In genomic region chr2:132690664-132691303, GRCh38 we compare ENCODE assay signal across 17 cellular contexts. TPM values are rescaled to one million over a fixed set of nuclear protein-coding genes. Genes with fewer than 3 reads are reported as not detected.
DNase-seq lines count a peak whose midpoint lies in the region; ATAC-seq and TF ChIP-seq lines count a peak whose summit lies in the region.
"Had no signal": no experiment of that assay in that cellular context is flagged by ENCODE, and none has a peak within 500 bp of the region (broad histone marks: within the 10 kb centered on the region; RNA-seq: fewer than 3 reads in every experiment).

No MANE protein-coding gene starts in this region.

- H3K9me3 Mint-ChIP-seq in neural progenitor cell, result no peaks in the 10 kb centered on the region

- H3F3A ChIP-seq in neural progenitor cell (ENCODE audit: low read depth), result no peaks in the 10 kb centered on the region

- POLR2A ChIA-PET in IMR-90 (lab: Charles Lee; ENCODE audit: unreplicated experiment) (interaction anchor here (0.8 kb wide), 1 partner anchor 140 kb away, joined by 3 read pairs; no protein-coding TSS in a partner anchor), HEK293T (lab: Yijun Ruan, JAX) (no interaction called here)

- H3K9me3 ChIP-seq in IMR-90 (ENCODE audit: control insufficient read depth, insufficient read depth, low read length), result no peaks in the 10 kb centered on the region
- no peaks in the 10 kb centered on the region for H3K9me3 ChIP-seq in neural progenitor cell (ENCODE audit: low read depth)

- no peaks in the 10 kb centered on the region for H4K20me1 ChIP-seq in IMR-90 (ENCODE audit: insufficient read depth, low read length)
- H4K20me1 ChIP-seq in neural progenitor cell (ENCODE audit: low read depth), result no peaks in the 10 kb centered on the region

- H3K4me2 ChIP-seq in IMR-90 (ENCODE audit: low read depth, low read length) (peak overlapping the region; percentile 50), neural progenitor cell (no peak overlapping the region)

- peak overlapping the region; percentile 43; the same call in 1 of the 2 replicates for H3K56ac ChIP-seq in IMR-90 (ENCODE audit: extremely low read depth, insufficient read depth, low read length)

- no peak overlapping the region for H3K9ac ChIP-seq in IMR-90 (ENCODE audit: low read depth, low read length)
- H3K9ac ChIP-seq in neural progenitor cell, result no peak overlapping the region

- H3K4me3 ChIP-seq in IMR-90 (ENCODE audit: insufficient read depth, low read depth, low read length) (no peak overlapping the region), neural progenitor cell (no peak overlapping the region)

- peak overlapping the region; percentile 97 for H2BK20ac ChIP-seq in IMR-90 (ENCODE audit: low read depth, low read length)

- H3K36me3 Mint-ChIP-seq in neural progenitor cell, result peaks cover 4% of the 10 kb centered on the region
- H3K36me3 Mint-ChIP-seq: CD8-positive, alpha-beta memory T cell had no signal

- H3K4me3 Mint-ChIP-seq in neural progenitor cell, result no peak overlapping the region
- H3K4me3 Mint-ChIP-seq: CD8-positive, alpha-beta memory T cell had no signal

- WGBS in IMR-90 (ENCODE audit: extremely low coverage in 2 of 2, insufficient read length in 1 of 2), 2 experiments, result no CpG with 5 or more reads among the region's 1 CpG

- H3K27ac ChIP-seq in IMR-90 (ENCODE audit: insufficient read depth, low read length), result peak overlapping the region; percentile 97
- H3K27ac ChIP-seq in neural progenitor cell, result no peak overlapping the region

- peak; percentile 52 for DNase-seq in AG08396 (ENCODE audit: low spot score)
- peak; percentile 78 for DNase-seq in IMR-90
- peak; percentile 87 for DNase-seq in fibroblast of peridontal ligament (ENCODE audit: extremely low read depth)
- DNase-seq in neural progenitor cell (ENCODE audit: low spot score), result no peak
- no peak for DNase-seq in SHP77 (lab: John Stamatoyannopoulos, UW)
- DNase-seq in HEK293T (ENCODE audit: extremely low spot score), result no peak
- no peak for DNase-seq in GM13977 (ENCODE audit: low spot score)
- DNase-seq in hippocampal formation (lab: John Stamatoyannopoulos, UW), result no peak
- DNase-seq: 8988T; C1 segment of cervical spinal cord; CD8-positive, alpha-beta memory T cell; DMS53; NCI-H1105; NCI-H2081; NCI-H2171 treated with DMSO at 0.1 percent for 48 hours; NCI-H446; SHP77 treated with DMSO at 0.1 percent for 48 hours had no signal

- H3K4me1 ChIP-seq in IMR-90 (ENCODE audit: control insufficient read depth, insufficient read depth, low read length) (peaks cover 16% of the 10 kb centered on the region), neural progenitor cell (no peaks in the 10 kb centered on the region)

- H3K9me1 ChIP-seq in IMR-90 (ENCODE audit: insufficient read depth, low read length), result peaks cover 8% of the 10 kb centered on the region

- H3K23ac ChIP-seq in IMR-90 (ENCODE audit: low read depth, low read length), result peak overlapping the region; percentile 94

- in situ Hi-C loops in IMR-90 (cut with MboI; ENCODE audit: low sequenced_read_pairs) (no loop called here), GM13977 (cut with MboI; ENCODE audit: low pct_unique_long_range_greater_than_20kb, low sequenced_read_pairs, unreplicated experiment) (no loop called here)

- peak; percentile 95 for ATAC-seq in IMR-90 (ENCODE audit: low read depth)

- peaks cover 3% of the 10 kb centered on the region; the same call in 1 of the 2 replicates for H3K36me3 ChIP-seq in IMR-90 (ENCODE audit: control insufficient read depth, insufficient read depth, low read length)
- H3K36me3 ChIP-seq in neural progenitor cell, result no peaks in the 10 kb centered on the region

- no TSS peak for BruUV-seq in IMR-90 (replicated peaks; lab: Mats Ljungman, UMichigan)

- no peaks in the 10 kb centered on the region for H3K4me1 Mint-ChIP-seq in neural progenitor cell
- H3K4me1 Mint-ChIP-seq: CD8-positive, alpha-beta memory T cell had no signal

- peaks cover 2% of the 10 kb centered on the region for H3K27me3 Mint-ChIP-seq in neural progenitor cell (ENCODE audit: insufficient read depth, low read depth)
- H3K27me3 Mint-ChIP-seq: CD8-positive, alpha-beta memory T cell had no signal

- TF ChIP-seq CTCF in IMR-90 (conservative IDR thresholded peaks at IDR 0.05; ENCODE audit: low read depth, low read length) (no peak), neural progenitor cell (IDR thresholded peaks at IDR 0.05) (no peak), GM13977 (IDR thresholded peaks at IDR 0.05; ENCODE audit: extremely low read depth, insufficient read depth, missing control alignments) (no peak)

- H2AK5ac ChIP-seq in IMR-90 (ENCODE audit: low read depth, low read length), result peak overlapping the region; percentile 97

- intact Hi-C loops in IMR-90 (cut with micrococcal nuclease), result no loop called here

- peak overlapping the region; percentile 94 for H3K4ac ChIP-seq in IMR-90 (ENCODE audit: low read depth, low read length)

- H2AFZ ChIP-seq in IMR-90 (replicated peaks; ENCODE audit: low read length, poor library complexity) (peak overlapping the region; percentile 75), neural progenitor cell (replicated peaks) (peak overlapping the region; percentile 37)

- dilution Hi-C loops in IMR-90 (cut with HindIII; ENCODE audit: low sequenced_read_pairs, unreplicated experiment), result no loop called here

- TF ChIP-seq RAD21 in IMR-90 (IDR thresholded peaks at IDR 0.05; ENCODE audit: low read length), result no peak

- H3K27me3 ChIP-seq in IMR-90 (ENCODE audit: control insufficient read depth, insufficient read depth, low read length), result no peaks in the 10 kb centered on the region
- no peaks in the 10 kb centered on the region for H3K27me3 ChIP-seq in neural progenitor cell

- no peak overlapping the region for H2AK9ac ChIP-seq in IMR-90 (replicated peaks; ENCODE audit: low read depth, low read length, poor library complexity)

- CTCF ChIA-PET in IMR-90 (lab: Yijun Ruan, JAX), result no interaction called here
- CTCF ChIA-PET in HEK293T (lab: Yijun Ruan, JAX), result interaction anchor here (0.6 kb wide), 1 partner anchor 829 kb away, joined by 3 read pairs; no protein-coding TSS in a partner anchor

- H3K79me2 ChIP-seq in neural progenitor cell (ENCODE audit: low read depth), result no peaks in the 10 kb centered on the region

- peak overlapping the region; percentile 75 to 98 for H4K8ac ChIP-seq in IMR-90 (ENCODE audit: low read depth in 2 of 2, low read length in 2 of 2)

- H2BK15ac ChIP-seq in IMR-90 (ENCODE audit: low read depth, low read length), result peak overlapping the region; percentile 83; the same call in 2 of the 3 replicates

- peaks cover 0 to 16% of the 10 kb centered on the region in 2 experiments; a peak in 2 of 4 replicates for H3K79me1 ChIP-seq in IMR-90 (ENCODE audit: low read depth in 1 of 2, low read length in 2 of 2)

- peak overlapping the region; percentile 91 for H2BK5ac ChIP-seq in IMR-90 (ENCODE audit: low read depth, low read length, poor library complexity, severe bottlenecking)

- peak overlapping the region; percentile 92 for H4K5ac ChIP-seq in IMR-90 (ENCODE audit: low read depth, low read length)

- TF ChIP-seq POLR2A in IMR-90 (IDR thresholded peaks at IDR 0.05; ENCODE audit: low read depth, low read length), result no peak

- H3K27ac Mint-ChIP-seq in neural progenitor cell, result no peak overlapping the region
- H3K27ac Mint-ChIP-seq: CD8-positive, alpha-beta memory T cell had no signal

- peak overlapping the region; percentile 95 for H2BK120ac ChIP-seq in IMR-90 (ENCODE audit: low read depth, low read length)

- H4K91ac ChIP-seq in IMR-90 (ENCODE audit: insufficient read depth, low read depth, low read length), result peak overlapping the region; percentile 96

- H3K14ac ChIP-seq in IMR-90 (replicated peaks; ENCODE audit: low read depth, low read length), result peak overlapping the region; percentile 87

- H3K18ac ChIP-seq in IMR-90 (ENCODE audit: low read depth, low read length), result peak overlapping the region; percentile 98

TF ChIP-seq in IMR-90, 13 proteins besides CTCF, POLR2A, EP300 and RAD21 (continues in another document):
- no peak for TF ChIP-seq MAZ (IDR thresholded peaks at IDR 0.05; ENCODE audit: borderline replicate concordance, low read depth, low read length)
- no peak for TF ChIP-seq BHLHE40 (IDR thresholded peaks at IDR 0.05; ENCODE audit: low read depth, low read length)
- no peak for TF ChIP-seq NFE2L2 (IDR thresholded peaks at IDR 0.05; ENCODE audit: low read depth, low read length)
- TF ChIP-seq RCOR1 (IDR thresholded peaks at IDR 0.05; ENCODE audit: insufficient replicate concordance, low read length), result no peak
- no peak for TF ChIP-seq RFX5 (IDR thresholded peaks at IDR 0.05; ENCODE audit: low read depth, low read length)
- peak; percentile 70 for TF ChIP-seq CEBPB (IDR thresholded peaks at IDR 0.05; ENCODE audit: low read depth, low read length)
- no peak for TF ChIP-seq FOS (IDR thresholded peaks at IDR 0.05; ENCODE audit: low read depth, low read length)
- TF ChIP-seq CHD1 (IDR thresholded peaks at IDR 0.05; ENCODE audit: low read depth, low read length), result no peak
- TF ChIP-seq SMC3 (IDR thresholded peaks at IDR 0.05; ENCODE audit: low read depth, low read length), result no peak

TF ChIP-seq in HEK293T, 16 proteins besides CTCF, POLR2A, EP300 and RAD21:
- TF ChIP-seq LEF1 (IDR thresholded peaks at IDR 0.05; ENCODE audit: borderline replicate concordance) (no peak), FOXA1 (IDR thresholded peaks at IDR 0.05) (no peak), ARNT (IDR thresholded peaks at IDR 0.05) (no peak), FOXK2 (IDR thresholded peaks at IDR 0.05) (no peak), BHLHE40 (IDR thresholded peaks at IDR 0.05; ENCODE audit: borderline replicate concordance) (no peak), NFRKB (IDR thresholded peaks at IDR 0.05) (no peak), TARDBP (IDR thresholded peaks at IDR 0.05) (no peak)
TF ChIP-seq in HEK293T: peak in this region for 0.

RNA-seq across cellular contexts. Expression of gene LYPD1, which starts 20.8 kb away (rescaled TPM):
- 79.7 and 87.6 TPM in 2 replicates for total RNA-seq in IMR-90 (2012; rRNA removed)
- polyA plus RNA-seq in IMR-90 (2012; rRNA removed), result 66.1 and 66.2 TPM in 2 replicates
- polyA plus RNA-seq in IMR-90 (2012; cell fraction: cytosol; rRNA removed), result 63.3 and 78.3 TPM in 2 replicates
- polyA plus RNA-seq in IMR-90 (2012; cell fraction: nucleus; rRNA removed; ENCODE audit: low replicate concordance), result 22.6 and 25.5 TPM in 2 replicates
- 5.3 and 6.0 TPM in 2 replicates for total RNA-seq in neural progenitor cell (ENCODE audit: low replicate concordance)
- total RNA-seq: CD8-positive, alpha-beta memory T cell had no signal
- polyA plus RNA-seq: CD8-positive, alpha-beta memory T cell had no signal

Comparison
In these comparisons a context has a peak if more than half of its experiments do, and no peak if none do; other contexts are left out.
1. DNase-seq: peak in AG08396 (single experiment), IMR-90 (single experiment) and fibroblast of peridontal ligament (single experiment); none in neural progenitor cell (single experiment), SHP77 (0 of 2), HEK293T (single experiment), GM13977 (single experiment) and hippocampal formation (0 of 2).
2. RNA of gene LYPD1, which starts 20.8 kb away (total RNA-seq): 79.7 to 87.6 TPM in IMR-90; 5.3 to 6.0 TPM in neural progenitor cell; every median in the first group is over 10 times any median in the second.